9 cellular contexts compared by ENCODE assay signal in genomic region chr3:186909078-186909853, GRCh38. TPM values are rescaled to one million over a fixed set of nuclear protein-coding genes. Genes with fewer than 3 reads are reported as not detected.
DNase-seq lines count a peak whose midpoint lies in the region; ATAC-seq, FAIRE-seq and TF ChIP-seq lines count a peak whose summit lies in the region.
"Had no signal": no experiment of that assay in that cellular context is flagged by ENCODE, and none has a peak within 500 bp of the region (broad histone marks: within the 10 kb centered on the region; RNA-seq: fewer than 3 reads in every experiment).

No MANE protein-coding gene starts in this region.

- in situ Hi-C loops in GM12878 (cut with MboI) = no loop called here

- H3K36me3 ChIP-seq in HUES6 (ENCODE audit: control insufficient read depth, insufficient read depth, low read length) (no peaks in the 10 kb centered on the region), GM12878 (ENCODE audit: control insufficient read depth in 2 of 2, insufficient read depth in 2 of 2, low read length in 1 of 2) (no peaks in the 10 kb centered on the region), ovary (no peaks in the 10 kb centered on the region)

- H3K9me3 ChIP-seq in HUES6 (ENCODE audit: control insufficient read depth, insufficient read depth, low read depth, low read length) (0 out of 2 replicates have a peak, but pooled peaks cover 7% of the 10 kb centered on the region), GM12878 (replicated peaks; ENCODE audit: control insufficient read depth, insufficient read depth, low read length) (no peaks in the 10 kb centered on the region), ovary (no peaks in the 10 kb centered on the region)

- no peaks in the 10 kb centered on the region for H4K20me1 ChIP-seq in GM12878 (ENCODE audit: control insufficient read depth, insufficient read depth)

- TF ChIP-seq EP300 in GM12878 (IDR thresholded peaks at IDR 0.05; ENCODE audit: borderline replicate concordance in 1 of 2, control insufficient read depth in 1 of 2, low read depth in 2 of 2, low read length in 2 of 2) (no peak), ovary (IDR thresholded peaks at IDR 0.05) (no peak)

- peaks cover 34% of the 10 kb centered on the region for H3K36me3 Mint-ChIP-seq in activated B cell treated with CpG ODN at 0.5 μM for 24 hours (ENCODE audit: low read depth)

- no peak for TF ChIP-seq RAD21 in GM12878 (IDR thresholded peaks at IDR 0.05; ENCODE audit: insufficient read depth, low read depth, low read length)

- peak overlapping the region; percentile 44; the same call in 1 of the 2 replicates for H3K4me2 ChIP-seq in GM12878 (ENCODE audit: control insufficient read depth, insufficient read depth)

- intact Hi-C loops in activated B cell treated with CpG ODN at 0.5 μM for 24 hours (cut with micrococcal nuclease) (loop anchor here (1.0 kb wide), 1 partner anchor 21 kb away; the partner anchor contains the start of gene ST6GAL1), GM12878 (cut with micrococcal nuclease; ENCODE audit: unreplicated experiment) (no loop called here), ovary (cut with DNase I) (no loop called here)

- no TSS peak for BruUV-seq in GM12878 (replicated peaks; lab: Mats Ljungman, UMichigan)

- SMC1A ChIA-PET in GM12878 (lab: Charles Lee; ENCODE audit: uncharacterized antibody, unreplicated experiment) = interaction anchor here (0.8 kb wide), 1 partner anchor 256 kb away, joined by 3 read pairs; no protein-coding TSS in a partner anchor

- no peak overlapping the region for H3K27ac ChIP-seq in HUES6 (ENCODE audit: low read depth, low read length)
- H3K27ac ChIP-seq in GM12878 (ENCODE audit: control insufficient read depth, insufficient read depth) = no peak overlapping the region
- H3K27ac ChIP-seq in ovary = no peak overlapping the region

- peak overlapping the region; percentile 8; the same call in 1 of the 2 replicates for H3K4me3 ChIP-seq in HUES6 (ENCODE audit: low read depth, low read length)
- H3K4me3 ChIP-seq in GM12878 = peak overlapping the region; percentile 23; the same call in 1 of the 2 replicates
- no peak overlapping the region for H3K4me3 ChIP-seq in ovary

- 19% methylated on average over 17 of the region's 17 CpGs for WGBS in GM12878 (ENCODE audit: insufficient coverage, insufficient replicate concordance, low lambda C conversion rate, missing lambda C conversion rate)
- WGBS in ovary, 3 donors = 70 to 74% (median 71%) methylated on average over 17 of the region's 17 CpGs

- H3K4me1 Mint-ChIP-seq in activated B cell treated with CpG ODN at 0.5 μM for 24 hours = peaks cover 27% of the 10 kb centered on the region

- no peaks in the 10 kb centered on the region for H3K79me2 ChIP-seq in GM12878 (ENCODE audit: control insufficient read depth, insufficient read depth, low read length)

- peak overlapping the region; percentile 61 for H3K4me3 Mint-ChIP-seq in activated B cell treated with CpG ODN at 0.5 μM for 24 hours

- peaks cover 20% of the 10 kb centered on the region for H3K9me3 Mint-ChIP-seq in activated B cell treated with CpG ODN at 0.5 μM for 24 hours

- peak overlapping the region; percentile 87 for H3K27ac Mint-ChIP-seq in activated B cell treated with CpG ODN at 0.5 μM for 24 hours

- no peak for FAIRE-seq in GM12878 (lab: Jason Lieb, UNC)

- RAD21 ChIA-PET in GM12878 (lab: Charles Lee; ENCODE audit: unreplicated experiment) = no interaction called here

- H3K9ac ChIP-seq in HUES6 (ENCODE audit: low read length) = no peak overlapping the region
- H3K9ac ChIP-seq in GM12878 (ENCODE audit: control insufficient read depth, insufficient read depth, low read length) = no peak overlapping the region

- no peaks in the 10 kb centered on the region for H3K27me3 ChIP-seq in HUES6 (ENCODE audit: control insufficient read depth, insufficient read depth, low read length)
- H3K27me3 ChIP-seq in GM12878 (replicated peaks in 1 of 2; ENCODE audit: control insufficient read depth in 2 of 2, insufficient read depth in 2 of 2, low read length in 1 of 2) = no peaks in the 10 kb centered on the region
- H3K27me3 ChIP-seq in ovary = no peaks in the 10 kb centered on the region

- TF ChIP-seq POLR2A in GM12878 (IDR thresholded peaks at IDR 0.05; ENCODE audit: low read depth, low read length) = peak; percentile 42
- no peak for TF ChIP-seq POLR2A in ovary (IDR thresholded peaks at IDR 0.05)

- H3K4me1 ChIP-seq in HUES6 (ENCODE audit: control insufficient read depth, insufficient read depth, low read length) = peaks cover 10% of the 10 kb centered on the region
- no peaks in the 10 kb centered on the region for H3K4me1 ChIP-seq in GM12878 (ENCODE audit: control insufficient read depth, insufficient read depth, low read length)
- H3K4me1 ChIP-seq in ovary (ENCODE audit: insufficient read depth) = no peaks in the 10 kb centered on the region

- H3K27me3 Mint-ChIP-seq in activated B cell treated with CpG ODN at 0.5 μM for 24 hours = no peaks in the 10 kb centered on the region

- DNase-seq in activated B cell treated with CpG ODN at 0.5 μM for 24 hours (peak; percentile 39), GM12878 (ENCODE audit: low read depth, low spot score) (no peak), NCI-H2196 (lab: John Stamatoyannopoulos, UW; ENCODE audit: unreplicated experiment) (no peak), SKM-1 treated with dmso at 0.1 percent for 144 hours (lab: John Stamatoyannopoulos, UW; ENCODE audit: unreplicated experiment) (no peak), ovary (no peak)
- DNase-seq in stimulated activated CD8-positive, alpha-beta memory T cell treated with anti-CD3 and anti-CD28 coated beads, Interleukin-12 subunit alpha, Interleukin-12 subunit beta, amount 100 ng/mL, for 1 hour (ENCODE audit: low read depth) = peak; percentile 63
- DNase-seq: NCI-H1048 had no signal

- CTCF ChIA-PET in activated B cell treated with CpG ODN at 0.5 μM for 24 hours (lab: Charles Lee) = interaction anchor here (0.6 to 1.2 kb wide), 4 partner anchors 22 to 230 kb away, joined by 3 to 7 read pairs (median 5); partner anchors contain the start of gene RPL39L
- CTCF ChIA-PET in GM12878 (lab: Yijun Ruan, JAX) = interaction anchor here (0.6 kb wide), 1 partner anchor 31 kb away, joined by 5 read pairs; no protein-coding TSS in a partner anchor

- TF ChIP-seq CTCF in activated B cell treated with CpG ODN at 0.5 μM for 24 hours (IDR thresholded peaks at IDR 0.05) (no peak), GM12878 (IDR thresholded peaks at IDR 0.05 in 2 of 3, conservative IDR thresholded peaks at IDR 0.05 in 1 of 3; ENCODE audit: control insufficient read depth in 2 of 3, extremely low read depth in 1 of 3, insufficient read depth in 1 of 3, low read depth in 3 of 3, low read length in 3 of 3) (no peak), ovary (IDR thresholded peaks at IDR 0.05) (no peak)

- POLR2A ChIA-PET in activated B cell treated with CpG ODN at 0.5 μM for 24 hours (lab: Charles Lee) (interaction anchor here (0.6 to 2.0 kb wide), 12 partner anchors 20 to 230 kb away, joined by 3 to 17 read pairs (median 4); partner anchors contain the start of genes EIF4A2, RPL39L and ST6GAL1), GM12878 (lab: Charles Lee) (no interaction called here)

- peak overlapping the region; percentile 78 for H2AFZ ChIP-seq in GM12878 (ENCODE audit: control insufficient read depth, low read depth, low read length)

- ATAC-seq in activated B cell treated with CpG ODN at 0.5 μM for 24 hours (ENCODE audit: low read depth) (peak; percentile 85), GM12878 (no peak), GM19452 (IDR thresholded peaks at IDR 0.05; ENCODE audit: unreplicated experiment) (no peak)

TF ChIP-seq in GM12878, 131 proteins besides CTCF, POLR2A, EP300 and RAD21:
- TF ChIP-seq ASH2L (IDR thresholded peaks at IDR 0.05; ENCODE audit: borderline replicate concordance, low read depth) (no peak), MEF2A (IDR thresholded peaks at IDR 0.05; ENCODE audit: insufficient read depth, low read depth, low read length) (no peak), RUNX3 (IDR thresholded peaks at IDR 0.05; ENCODE audit: low read length) (peak; percentile 62), YBX1 (IDR thresholded peaks at IDR 0.05) (no peak), YY1 (IDR thresholded peaks at IDR 0.05; ENCODE audit: low read depth, low read length) (peak; percentile 87), NR2C1 (IDR thresholded peaks at IDR 0.05) (no peak), EED (IDR thresholded peaks at IDR 0.05; ENCODE audit: low read depth) (0 out of 2 replicates have a peak, but pooled peaks have one; percentile 20)

RNA-seq across cellular contexts. Expression of gene ST6GAL1, which starts 21.1 kb away (rescaled TPM):
- total RNA-seq in activated B cell treated with CpG ODN at 0.5 μM for 24 hours (294 and 328 TPM in 2 replicates), GM12878 (2014; rRNA removed) (139 and 147 TPM in 2 replicates), GM12878 (2014; rRNA removed; fragmentation: Illumina TruSeq; extraction: Trizol) (158 and 169 TPM in 2 replicates), GM12878 (2021) (207 and 220 TPM in 2 replicates), ovary (10 to 100 TPM; 10.6 to 30.2 (median 28.1) TPM)
- 750 and 754 TPM in 2 replicates for total RNA-seq in GM12878 (2013; cell fraction: nucleolus; rRNA removed)
- polyA plus RNA-seq in GM12878 (2011; ENCODE audit: low read depth) = 139 TPM
- polyA plus RNA-seq in GM12878 (2011; rRNA removed) (190 and 214 TPM in 2 replicates), GM12878 (2014; fragmentation: Illumina TruSeq; extraction: Trizol) (248 and 268 TPM in 2 replicates), GM12878 (2014; fragmentation: Nextera tagmentation; extraction: Ambion mirVana) (10 to 100 TPM; 74.2 to 75.0 TPM), GM12878 (2014; rRNA removed) (163 and 174 TPM in 2 replicates), GM12878 (2016; fragmentation: Nextera tagmentation; extraction: Ambion mirVana) (100 to 1,000 TPM; 133 to 135 TPM), ovary (10 to 100 TPM; 13.7 to 55.2 TPM)
- 169 and 192 TPM in 2 replicates for polyA plus RNA-seq in GM12878 (2011; cell fraction: cytosol; rRNA removed)
- polyA plus RNA-seq in GM12878 (2011; cell fraction: nucleus; rRNA removed) = 106 and 131 TPM in 2 replicates
- 141 and 183 TPM in 2 replicates for polyA plus RNA-seq in GM12878 (2012)
- polyA minus RNA-seq in GM12878 (2011; rRNA and poly(A)+ RNA removed) = 310 and 330 TPM in 2 replicates
- polyA minus RNA-seq in GM12878 (2011; cell fraction: cytosol; rRNA and poly(A)+ RNA removed) = 80.6 and 80.9 TPM in 2 replicates
- polyA minus RNA-seq in GM12878 (2011; cell fraction: nucleus; rRNA and poly(A)+ RNA removed) = 116 and 151 TPM in 2 replicates

Comparison
In these comparisons a context has a peak if more than half of its experiments do, and no peak if none do; other contexts are left out.
1. DNase-seq: peak in activated B cell treated with CpG ODN at 0.5 μM for 24 hours (single experiment) and stimulated activated CD8-positive, alpha-beta memory T cell treated with anti-CD3 and anti-CD28 coated beads, Interleukin-12 subunit alpha, Interleukin-12 subunit beta, amount 100 ng/mL, for 1 hour (single experiment); none in GM12878 (single experiment), NCI-H2196 (single experiment), SKM-1 treated with dmso at 0.1 percent for 144 hours (single experiment) and ovary (0 of 5).